Comparison of ENCODE assay signal across 9 cellular contexts in the genomic region with DNA sequence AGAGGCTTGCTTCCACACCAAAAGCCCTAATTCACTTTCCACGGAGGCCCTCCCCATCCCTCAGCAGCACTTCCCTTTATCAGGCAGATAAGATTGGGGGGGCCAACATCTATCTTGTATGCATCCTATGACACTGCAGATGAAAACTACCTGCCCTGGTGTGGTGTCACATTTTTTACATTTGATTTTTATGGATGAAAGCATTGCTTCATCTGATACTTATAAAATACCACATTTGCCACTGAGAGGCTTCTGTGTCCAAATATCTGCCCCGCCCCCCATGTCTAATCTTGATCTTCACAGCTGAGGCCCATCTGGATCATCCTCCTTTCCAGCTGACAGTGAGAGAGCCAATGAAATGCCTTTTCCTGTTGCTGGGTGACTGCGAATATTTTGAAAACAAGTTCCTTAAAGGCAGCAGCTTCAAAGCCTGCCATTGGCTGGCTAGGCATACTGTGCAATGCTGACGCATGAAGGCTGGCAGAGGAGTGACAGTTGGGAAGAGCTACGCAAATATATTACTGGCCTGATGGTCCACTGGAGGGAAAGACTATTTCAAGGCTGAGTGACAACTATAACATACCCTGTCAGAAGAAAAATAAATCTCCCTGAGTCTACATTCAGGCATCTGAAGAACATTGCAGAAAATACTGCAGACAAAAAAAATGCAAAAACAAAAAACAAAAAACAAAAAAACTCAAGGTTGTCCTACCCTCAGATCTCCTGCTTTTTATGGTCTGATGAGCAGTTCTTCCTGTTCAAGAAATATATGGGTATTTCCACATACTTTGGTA.
DNase-seq lines count a peak whose midpoint lies in the region; ATAC-seq and TF ChIP-seq lines count a peak whose summit lies in the region.
"Had no signal": no experiment of that assay in that cellular context is flagged by ENCODE, and none has a peak within 500 bp of the region (broad histone marks: within the 10 kb centered on the region; RNA-seq: fewer than 3 reads in every experiment).

No MANE protein-coding gene starts in this region.

- TF ChIP-seq CTCF in AG04450 (IDR thresholded peaks at IDR 0.05; ENCODE audit: low read depth, low read length) = no peak

- H3K27ac ChIP-seq in AG04450 (ENCODE audit: low read depth, low read length) = no peak overlapping the region

- DNase-seq in AG04450 (ENCODE audit: low read depth, low spot score) = peak; percentile 41
- peak; percentile 92 for DNase-seq in SK-N-DZ (ENCODE audit: low spot score)
- peak; percentile 81 for DNase-seq in fibroblast of gingiva (ENCODE audit: low read depth)
- DNase-seq in naive thymus-derived CD8-positive, alpha-beta T cell = peak in 3 of 10 donors; percentile 11 to 28 (median 17)
- DNase-seq in OCI-M2 (lab: John Stamatoyannopoulos, UW; ENCODE audit: unreplicated experiment) = no peak
- DNase-seq in stimulated activated CD4-positive, alpha-beta T cell treated with anti-CD3 and anti-CD28 coated beads, Interleukin-15, amount 100 ng/mL, for 24 hours = no peak
- DNase-seq in cerebellum (ENCODE audit: low spot score) = no peak

- no peaks in the 10 kb centered on the region for H3K27me3 ChIP-seq in AG04450 (ENCODE audit: control insufficient read depth, insufficient read depth, low read length)

- no peaks in the 10 kb centered on the region for H3K9me3 ChIP-seq in AG04450 (ENCODE audit: control insufficient read depth, insufficient read depth, low read length)

- CTCF ChIA-PET in AG04450 (lab: Charles Lee) = interaction anchor here (0.5 to 4.3 kb wide), 9 partner anchors 10 to 597 kb away, joined by 3 to 22 read pairs (median 4); no protein-coding TSS in a partner anchor

- no peaks in the 10 kb centered on the region for H3K36me3 Mint-ChIP-seq in naive thymus-derived CD8-positive, alpha-beta T cell
- H3K36me3 Mint-ChIP-seq: activated naive CD8-positive, alpha-beta T cell had no signal

- H3K4me1 Mint-ChIP-seq in naive thymus-derived CD8-positive, alpha-beta T cell = peaks cover 0 to 3% (median 1%) of the 10 kb centered on the region in 4 donors

- POLR2A ChIA-PET in AG04450 (lab: Yijun Ruan, JAX) = interaction anchor here (0.6 kb wide), 1 partner anchor 318 kb away, joined by 4 read pairs; no protein-coding TSS in a partner anchor
- POLR2A ChIA-PET in naive thymus-derived CD8-positive, alpha-beta T cell (lab: Charles Lee) = no interaction called here

- H3K27ac Mint-ChIP-seq in naive thymus-derived CD8-positive, alpha-beta T cell = peak overlapping the region in 2 of 10 donors; percentile 8 to 51
- H3K27ac Mint-ChIP-seq: activated naive CD8-positive, alpha-beta T cell had no signal

- no peak overlapping the region for H3K4me3 Mint-ChIP-seq in naive thymus-derived CD8-positive, alpha-beta T cell
- H3K4me3 Mint-ChIP-seq: activated naive CD8-positive, alpha-beta T cell had no signal

- no peak overlapping the region for H3K4me3 ChIP-seq in AG04450 (ENCODE audit: low read depth, low read length)

- peak; percentile 70 for ATAC-seq in GM19351 (IDR thresholded peaks at IDR 0.05; ENCODE audit: unreplicated experiment)
- peak; percentile 47 to 61 for ATAC-seq in naive thymus-derived CD8-positive, alpha-beta T cell

- no peaks in the 10 kb centered on the region for H3K9me3 Mint-ChIP-seq in naive thymus-derived CD8-positive, alpha-beta T cell

- peaks cover 1 to 18% (median 7%) of the 10 kb centered on the region in 5 donors for H3K27me3 Mint-ChIP-seq in naive thymus-derived CD8-positive, alpha-beta T cell

Comparison
In these comparisons a context has a peak if more than half of its experiments do, and no peak if none do; other contexts are left out.
1. DNase-seq: peak in AG04450 (single experiment), SK-N-DZ (single experiment) and fibroblast of gingiva (single experiment); none in OCI-M2 (single experiment), stimulated activated CD4-positive, alpha-beta T cell treated with anti-CD3 and anti-CD28 coated beads, Interleukin-15, amount 100 ng/mL, for 24 hours (single experiment) and cerebellum (single experiment).